Comparison of ENCODE assay signal across 8 cellular contexts in genomic region chr4:75513529-75514130, GRCh38. TPM values are rescaled to one million over a fixed set of nuclear protein-coding genes. Genes with fewer than 3 reads are reported as not detected.
A peak's percentile ranks its signal among the peaks of the same experiment; 100 is the strongest.
DNase-seq lines count a peak whose midpoint lies in the region; TF ChIP-seq lines count a peak whose summit lies in the region.

No MANE protein-coding gene starts in this region.

- H3K9ac ChIP-seq in Loucy (ENCODE audit: low read depth, low read length, poor library complexity, severe bottlenecking): peak overlapping the region; percentile 86
- peak overlapping the region; percentile 89 for H3K9ac ChIP-seq in endodermal cell (ENCODE audit: extremely low read depth, low read length, poor library complexity, severe bottlenecking)

- peaks cover 35% of the 10 kb centered on the region for H3K36me3 Mint-ChIP-seq in endodermal cell (ENCODE audit: low read depth)
- H3K36me3 Mint-ChIP-seq in neural crest cell (ENCODE audit: low read depth): peaks cover 20% of the 10 kb centered on the region

- H3K36me3 ChIP-seq in Loucy (ENCODE audit: insufficient read depth, low read length) (peaks cover 5% of the 10 kb centered on the region; the same call in 1 of the 2 replicates), endodermal cell (ENCODE audit: control insufficient read depth, insufficient read depth, low read length) (peaks cover 31% of the 10 kb centered on the region)

- peaks cover 32% of the 10 kb centered on the region for H4K20me1 ChIP-seq in Loucy (ENCODE audit: insufficient read depth, low read length, poor library complexity, severe bottlenecking)

- H3K9me3 ChIP-seq in Loucy (ENCODE audit: insufficient read depth, low read depth, low read length) (no peaks in the 10 kb centered on the region), endodermal cell (ENCODE audit: control insufficient read depth, low read length) (peaks cover 6% of the 10 kb centered on the region)

- peak overlapping the region; percentile 47 for H3K27ac ChIP-seq in endodermal cell (ENCODE audit: low read depth, low read length)

- H2AFZ ChIP-seq in Loucy (ENCODE audit: low read length): peak overlapping the region; percentile 90

- H3K27ac Mint-ChIP-seq in endodermal cell: peak overlapping the region; percentile 94
- H3K27ac Mint-ChIP-seq in neural crest cell (ENCODE audit: unreplicated experiment): peak overlapping the region; percentile 36

- H3K27me3 ChIP-seq in Loucy (ENCODE audit: insufficient read depth, low read length, poor library complexity, severe bottlenecking) (no peaks in the 10 kb centered on the region), endodermal cell (ENCODE audit: control insufficient read depth, insufficient read depth, low read length, poor library complexity, severe bottlenecking) (no peaks in the 10 kb centered on the region)

- WGBS in endodermal cell (ENCODE audit: insufficient coverage in 1 of 2, insufficient read length in 1 of 2), 2 experiments: 0 to 4% methylated on average over 5 to 12 of the region's 12 CpGs

- peaks cover 14% of the 10 kb centered on the region for H3K9me3 Mint-ChIP-seq in endodermal cell
- H3K9me3 Mint-ChIP-seq in neural crest cell: peaks cover 4% of the 10 kb centered on the region

- DNase-seq in GM12864 (ENCODE audit: low read depth) (no peak), endodermal cell (no peak), neural crest cell (ENCODE audit: low read depth, low spot score) (peak; percentile 3), OCI-M1 (lab: John Stamatoyannopoulos, UW) (no peak), A172 (ENCODE audit: low spot score) (no peak), activated gamma-delta T cell (lab: John Stamatoyannopoulos, UW) (no peak), AG20443 (ENCODE audit: low spot score) (no peak)

- TF ChIP-seq CTCF in GM12864 (IDR thresholded peaks at IDR 0.05; ENCODE audit: low read depth, low read length, missing control alignments) (no peak), Loucy (conservative IDR thresholded peaks at IDR 0.05; ENCODE audit: low read length) (no peak), endodermal cell (conservative IDR thresholded peaks at IDR 0.05) (no peak), neural crest cell (conservative IDR thresholded peaks at IDR 0.05) (no peak)

- H3K4me3 ChIP-seq in GM12864 (ENCODE audit: low read depth, low read length): peak overlapping the region; percentile 85
- H3K4me3 ChIP-seq in Loucy (ENCODE audit: low read length, poor library complexity, severe bottlenecking): peak overlapping the region; percentile 87
- H3K4me3 ChIP-seq in endodermal cell (ENCODE audit: low read length): peak overlapping the region; percentile 100

- H3K79me2 ChIP-seq in Loucy (ENCODE audit: insufficient read depth, low read length): peaks cover 72% of the 10 kb centered on the region

- peak overlapping the region; percentile 99 for H3K4me2 ChIP-seq in Loucy (ENCODE audit: low read depth, low read length, poor library complexity, severe bottlenecking)

- H3K4me1 ChIP-seq in Loucy (ENCODE audit: insufficient read depth, low read length, poor library complexity, severe bottlenecking): peaks cover 55% of the 10 kb centered on the region
- no peaks in the 10 kb centered on the region for H3K4me1 ChIP-seq in endodermal cell (ENCODE audit: control insufficient read depth, insufficient read depth, low read length)

- peaks cover 5% of the 10 kb centered on the region; the same call in 1 of the 2 replicates for H3F3A ChIP-seq in Loucy (ENCODE audit: low read depth)

- no peaks in the 10 kb centered on the region for H3K9me2 ChIP-seq in Loucy (replicated peaks; ENCODE audit: low read depth, low read length)

- H3K27me3 Mint-ChIP-seq in endodermal cell (ENCODE audit: insufficient read depth) (no peaks in the 10 kb centered on the region), neural crest cell (ENCODE audit: low read depth) (no peaks in the 10 kb centered on the region)

- H3K4me3 Mint-ChIP-seq in endodermal cell (no peak overlapping the region), neural crest cell (no peak overlapping the region)

- H3K4me1 Mint-ChIP-seq in endodermal cell (peaks cover 18% of the 10 kb centered on the region), neural crest cell (peaks cover 31% of the 10 kb centered on the region)

RNA-seq across cellular contexts. Expression of gene RCHY1, which starts 0.6 kb away (rescaled TPM):
- 10 to 100 TPM; 35.5 to 35.7 TPM for total RNA-seq in endodermal cell
- polyA plus RNA-seq in endodermal cell (2013, experiment 1 of 2): 37.5 TPM
- polyA plus RNA-seq in endodermal cell (2013, experiment 2 of 2): 28.7 TPM
- 26.8 and 32.6 TPM in 2 replicates for total RNA-seq in neural crest cell
- total RNA-seq in A172 (2014; rRNA removed; shearing (Covaris generic)): 8.3 and 9.3 TPM in 2 replicates

RNA-seq across cellular contexts. Expression of gene THAP6, which starts 0.6 kb away (rescaled TPM):
- 10 to 100 TPM; 13.7 to 25.0 TPM for total RNA-seq in endodermal cell
- 17.2 TPM for polyA plus RNA-seq in endodermal cell (2013, experiment 1 of 2)
- 14.5 TPM for polyA plus RNA-seq in endodermal cell (2013, experiment 2 of 2)
- 19.9 and 21.9 TPM in 2 replicates for total RNA-seq in neural crest cell
- 7.8 and 13.0 TPM in 2 replicates for total RNA-seq in A172 (2014; rRNA removed; shearing (Covaris generic))

RNA-seq across cellular contexts. Expression of gene ODAPH, which starts 42.2 kb away (rescaled TPM):
- total RNA-seq in endodermal cell (not detected), neural crest cell (not detected in 2 replicates)
- polyA plus RNA-seq in endodermal cell (2013, experiment 1 of 2): not detected
- not detected for polyA plus RNA-seq in endodermal cell (2013, experiment 2 of 2)
- total RNA-seq in A172 (2014; rRNA removed; shearing (Covaris generic)): not detected in 2 replicates
